Comparison of ENCODE assay signal across 27 cellular contexts in the genomic region with DNA sequence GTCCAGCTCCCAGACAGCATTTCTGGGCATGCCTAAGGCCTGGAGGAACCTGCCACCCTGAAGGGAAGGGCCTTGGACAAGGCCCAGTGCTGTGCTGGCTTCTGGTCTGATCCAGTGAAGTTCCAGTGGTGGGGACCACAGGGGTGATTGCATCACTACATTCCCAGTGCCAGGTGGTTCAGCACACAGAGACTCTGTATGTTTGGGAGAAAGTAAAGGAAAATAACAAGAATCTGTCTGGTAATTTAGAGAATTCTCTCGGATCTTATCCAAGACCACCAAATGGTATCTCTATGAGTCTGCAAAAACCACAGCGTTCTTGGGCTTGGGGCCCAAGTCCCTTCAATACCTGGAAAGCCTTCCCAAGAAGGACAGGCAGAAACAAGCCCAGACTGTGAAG.
"Had no signal": no experiment of that assay in that cellular context is flagged by ENCODE, and none has a peak within 500 bp of the region (broad histone marks: within the 10 kb centered on the region; RNA-seq: fewer than 3 reads in every experiment).

No MANE protein-coding gene starts in this region.

- H3K4me1 ChIP-seq: body of pancreas had no signal

- DNase-seq: activated B cell treated with CpG ODN at 0.5 μM for 24 hours; activated CD4-positive, alpha-beta T cell treated with anti-CD3 and anti-CD28 coated beads for 1 hour; activated CD4-positive, alpha-beta T cell treated with anti-CD3 and anti-CD28 coated beads, Interleukin-2, amount 10 ng/mL, durations not matched to agents 24 days and 14 days; activated CD4-positive, alpha-beta T cell treated with anti-CD3 and anti-CD28 coated beads, Interleukin-2, amount 50 U/mL, for 48 hours; activated CD8-positive, alpha-beta memory T cell treated with anti-CD3 and anti-CD28 coated beads, Interleukin-2, amount 10 ng/mL, durations not matched to agents 7 days and 5 days; activated effector memory CD4-positive, alpha-beta T cell treated with anti-CD3 and anti-CD28 coated beads, Interleukin-2, amount 50 U/mL, for 16 hours; activated naive CD4-positive, alpha-beta T cell treated with Interleukin-2 at 50 U/mL for 16 hours; activated naive CD8-positive, alpha-beta T cell treated with anti-CD3 and anti-CD28 coated beads, Interleukin-2, amount 50 U/mL, for 24 hours; activated T-cell treated with anti-CD3 and anti-CD28 coated beads, Interleukin-2, amount 50 U/mL, for 24 hours; amygdala; body of pancreas; Kasumi-1; NCI-H1092; NCI-H1417; NCI-H1694; NCI-H2029; NCI-H2107; NCI-H2171 treated with DMSO at 0.1 percent for 48 hours; NCI-H226; NCI-H510A treated with DMSO at 0.1 percent for 48 hours; NCI-H69; PC-3; SHP77 treated with DMSO at 0.1 percent for 48 hours; T-helper 17 cell; T-helper 9 cell had no signal

- H3K4me3 ChIP-seq: body of pancreas, K562 had no signal

- H3K27ac ChIP-seq: body of pancreas had no signal

- H3K27me3 ChIP-seq: body of pancreas had no signal

- ATAC-seq: activated CD8-positive, alpha-beta memory T cell treated with anti-CD3 and anti-CD28 coated beads, Interleukin-2, amount 10 ng/mL, durations not matched to agents 7 days and 5 days; activated naive CD4-positive, alpha-beta T cell treated with anti-CD3 and anti-CD28 coated beads, Interleukin-2, amount 50 U/mL, for 72 hours; activated naive CD8-positive, alpha-beta T cell treated with anti-CD3 and anti-CD28 coated beads, Interleukin-2, amount 50 U/mL, for 24 hours; body of pancreas; K562; PC-3; T-helper 17 cell had no signal

- H3K9me3 ChIP-seq: body of pancreas had no signal
